In genomic region chr16:65392831-65393565, GRCh38 we compare ENCODE assay signal across 21 cellular contexts.
DNase-seq lines count a peak whose midpoint lies in the region; ATAC-seq and TF ChIP-seq lines count a peak whose summit lies in the region.
"Had no signal": no experiment of that assay in that cellular context is flagged by ENCODE, and none has a peak within 500 bp of the region (broad histone marks: within the 10 kb centered on the region; RNA-seq: fewer than 3 reads in every experiment).

No MANE protein-coding gene starts in this region.

- no peaks in the 10 kb centered on the region for H3K79me1 ChIP-seq in IMR-90 (ENCODE audit: low read depth in 1 of 2, low read length in 2 of 2)

- intact Hi-C loops in IMR-90 (cut with micrococcal nuclease) (no loop called here), upper lobe of right lung (cut with DNase I) (no loop called here), adrenal gland (cut with DNase I) (no loop called here)

- H4K91ac ChIP-seq in IMR-90 (ENCODE audit: insufficient read depth, low read depth, low read length) = no peak overlapping the region

- H3K27ac ChIP-seq in IMR-90 (ENCODE audit: insufficient read depth, low read length) = no peak overlapping the region
- 0 out of 2 replicates have a peak overlapping the region, but pooled peaks have one; percentile 33 for H3K27ac ChIP-seq in SJSA1
- no peak overlapping the region for H3K27ac ChIP-seq in foreskin keratinocyte
- H3K27ac ChIP-seq in upper lobe of right lung = no peak overlapping the region
- H3K27ac ChIP-seq in adrenal gland = no peak overlapping the region
- H3K27ac ChIP-seq: KMS-11, Peyer's patch had no signal

- H2BK5ac ChIP-seq in IMR-90 (ENCODE audit: low read depth, low read length, poor library complexity, severe bottlenecking) = no peak overlapping the region

- CTCF ChIA-PET in IMR-90 (lab: Yijun Ruan, JAX) = no interaction called here

- H3K56ac ChIP-seq in IMR-90 (ENCODE audit: extremely low read depth, insufficient read depth, low read length) = no peak overlapping the region

- no peak overlapping the region for H3K23ac ChIP-seq in IMR-90 (ENCODE audit: low read depth, low read length)

- H4K8ac ChIP-seq in IMR-90 (ENCODE audit: low read depth in 2 of 2, low read length in 2 of 2) = no peak overlapping the region

- in situ Hi-C loops in IMR-90 (cut with MboI; ENCODE audit: low sequenced_read_pairs) = no loop called here

- DNase-seq in IMR-90 = no peak
- DNase-seq in SJSA1 (ENCODE audit: low read depth in 1 of 2, low spot score in 2 of 2) = peak; percentile 62 to 71
- no peak for DNase-seq in foreskin keratinocyte
- DNase-seq in upper lobe of right lung = no peak
- DNase-seq in stimulated activated CD8-positive, alpha-beta memory T cell treated with anti-CD3 and anti-CD28 coated beads, Interleukin-4, amount 100 ng/mL, for 48 hours = no peak
- no peak for DNase-seq in adrenal gland
- DNase-seq: activated CD8-positive, alpha-beta memory T cell treated with anti-CD3 and anti-CD28 coated beads, Interleukin-2, amount 50 U/mL, for 4 hours; activated naive CD8-positive, alpha-beta T cell treated with anti-CD3 and anti-CD28 coated beads, Interleukin-2, amount 10 ng/mL, durations not matched to agents 7 days and 5 days; CD4-positive, alpha-beta memory T cell; GF-D8; NCI-H1048; NCI-H2029 treated with DMSO at 0.1 percent for 48 hours; NCI-H446; Peyer's patch; SK-N-SH; stimulated activated CD4-positive, alpha-beta T cell treated with anti-CD3 and anti-CD28 coated beads, Interleukin-1b, Interleukin-23, amount 100 ng/mL, for 48 hours had no signal

- H3K4me1 ChIP-seq in IMR-90 (ENCODE audit: control insufficient read depth, insufficient read depth, low read length) (peaks cover 6% of the 10 kb centered on the region), SJSA1 (replicated peaks) (peaks cover 22% of the 10 kb centered on the region), foreskin keratinocyte (no peaks in the 10 kb centered on the region), upper lobe of right lung (no peaks in the 10 kb centered on the region), adrenal gland (replicated peaks in 1 of 2) (no peaks in the 10 kb centered on the region)
- H3K4me1 ChIP-seq: Peyer's patch had no signal

- H3K9me3 ChIP-seq in IMR-90 (ENCODE audit: control insufficient read depth, insufficient read depth, low read length) (peaks cover 3% of the 10 kb centered on the region), SJSA1 (replicated peaks) (no peaks in the 10 kb centered on the region), upper lobe of right lung (no peaks in the 10 kb centered on the region), adrenal gland (replicated peaks in 1 of 3) (no peaks in the 10 kb centered on the region)
- H3K9me3 ChIP-seq: Peyer's patch, SK-N-SH had no signal

- BruUV-seq in IMR-90 (replicated peaks; lab: Mats Ljungman, UMichigan) = no TSS peak

- no peak overlapping the region for H2AK9ac ChIP-seq in IMR-90 (replicated peaks; ENCODE audit: low read depth, low read length, poor library complexity)

- H3K36me3 ChIP-seq in IMR-90 (ENCODE audit: control insufficient read depth, insufficient read depth, low read length) = no peaks in the 10 kb centered on the region
- no peaks in the 10 kb centered on the region for H3K36me3 ChIP-seq in SJSA1
- H3K36me3 ChIP-seq in upper lobe of right lung = no peaks in the 10 kb centered on the region
- H3K36me3 ChIP-seq in adrenal gland (replicated peaks in 1 of 2) = no peaks in the 10 kb centered on the region
- H3K36me3 ChIP-seq: Peyer's patch had no signal

- H3K4me2 ChIP-seq in IMR-90 (ENCODE audit: low read depth, low read length) = no peak overlapping the region
- H3K4me2 ChIP-seq: KMS-11, SK-N-SH had no signal

- no peak overlapping the region for H3K4ac ChIP-seq in IMR-90 (ENCODE audit: low read depth, low read length)

- no peak overlapping the region for H2BK15ac ChIP-seq in IMR-90 (ENCODE audit: low read depth, low read length)

- H3K9ac ChIP-seq in IMR-90 (ENCODE audit: low read depth, low read length) = no peak overlapping the region
- H3K9ac ChIP-seq: KMS-11, SK-N-SH had no signal

- POLR2A ChIA-PET in IMR-90 (lab: Charles Lee; ENCODE audit: unreplicated experiment) = no interaction called here

- no peak overlapping the region for H3K14ac ChIP-seq in IMR-90 (replicated peaks; ENCODE audit: low read depth, low read length)

- no peak overlapping the region for H2AK5ac ChIP-seq in IMR-90 (ENCODE audit: low read depth, low read length)

- H3K27me3 ChIP-seq in IMR-90 (ENCODE audit: control insufficient read depth, insufficient read depth, low read length) = no peaks in the 10 kb centered on the region
- H3K27me3 ChIP-seq in SJSA1 (replicated peaks) = no peaks in the 10 kb centered on the region
- H3K27me3 ChIP-seq in foreskin keratinocyte = no peaks in the 10 kb centered on the region
- no peaks in the 10 kb centered on the region for H3K27me3 ChIP-seq in upper lobe of right lung
- H3K27me3 ChIP-seq in adrenal gland = no peaks in the 10 kb centered on the region
- H3K27me3 ChIP-seq: Peyer's patch had no signal

- ATAC-seq in IMR-90 (ENCODE audit: low read depth) (0 out of 2 replicates have a peak, but pooled peaks have one; percentile 17), foreskin keratinocyte (peak; percentile 83), upper lobe of right lung (peak; percentile 52), HG03045 (IDR thresholded peaks at IDR 0.05; ENCODE audit: unreplicated experiment) (no peak)
- ATAC-seq: activated T-helper 17 cell treated with anti-CD3 and anti-CD28 coated beads, Interleukin-2, amount 50 U/mL, for 72 hours; HCT116; stimulated activated effector memory CD8-positive, alpha-beta T cell treated with anti-CD3 and anti-CD28 coated beads, Interleukin-12 subunit alpha, Interleukin-12 subunit beta, amount 100 ng/mL, for 72 hours had no signal

- H3K9me1 ChIP-seq in IMR-90 (ENCODE audit: insufficient read depth, low read length) = no peaks in the 10 kb centered on the region

- dilution Hi-C loops in IMR-90 (cut with HindIII; ENCODE audit: low sequenced_read_pairs, unreplicated experiment) = no loop called here

- TF ChIP-seq CTCF in IMR-90 (conservative IDR thresholded peaks at IDR 0.05; ENCODE audit: low read depth, low read length) (no peak), foreskin keratinocyte (conservative IDR thresholded peaks at IDR 0.05) (no peak), upper lobe of right lung (IDR thresholded peaks at IDR 0.05) (no peak), adrenal gland (IDR thresholded peaks at IDR 0.05) (no peak)

- H3K18ac ChIP-seq in IMR-90 (ENCODE audit: low read depth, low read length) = peak overlapping the region; percentile 13; the same call in 1 of the 2 replicates

- no peak overlapping the region for H2BK120ac ChIP-seq in IMR-90 (ENCODE audit: low read depth, low read length)

- H4K20me1 ChIP-seq in IMR-90 (ENCODE audit: insufficient read depth, low read length) = no peaks in the 10 kb centered on the region

- WGBS in IMR-90 (ENCODE audit: extremely low coverage in 2 of 2, insufficient read length in 1 of 2), 2 experiments = 37% methylated on average over 3 of the region's 13 CpGs; no CpG with 5 or more reads in 1 of the 2 experiments
- 81 to 87% (median 86%) methylated on average over 12 to 13 of the region's 13 CpGs for WGBS in adrenal gland, 4 donors

- TF ChIP-seq POLR2A in IMR-90 (IDR thresholded peaks at IDR 0.05; ENCODE audit: low read depth, low read length) (no peak), adrenal gland (IDR thresholded peaks at IDR 0.05) (no peak)

- no peak overlapping the region for H4K5ac ChIP-seq in IMR-90 (ENCODE audit: low read depth, low read length)

- no peak overlapping the region for H2BK20ac ChIP-seq in IMR-90 (ENCODE audit: low read depth, low read length)

- no peak for TF ChIP-seq RAD21 in IMR-90 (IDR thresholded peaks at IDR 0.05; ENCODE audit: low read length)

- H2AFZ ChIP-seq in IMR-90 (replicated peaks; ENCODE audit: low read length, poor library complexity) = no peak overlapping the region

- H3K4me3 ChIP-seq in IMR-90 (ENCODE audit: insufficient read depth, low read depth, low read length) = no peak overlapping the region
- H3K4me3 ChIP-seq in SJSA1 = no peak overlapping the region
- H3K4me3 ChIP-seq in upper lobe of right lung = no peak overlapping the region
- H3K4me3 ChIP-seq in adrenal gland = no peak overlapping the region
- H3K4me3 ChIP-seq: Peyer's patch had no signal

TF ChIP-seq in IMR-90, 13 proteins besides CTCF, POLR2A, EP300 and RAD21:
- no peak for TF ChIP-seq RFX5 (IDR thresholded peaks at IDR 0.05; ENCODE audit: low read depth, low read length)
- TF ChIP-seq CEBPB (IDR thresholded peaks at IDR 0.05; ENCODE audit: low read depth, low read length) = 0 out of 2 replicates have a peak, but pooled peaks have one; percentile 7
- no peak for TF ChIP-seq MAZ (IDR thresholded peaks at IDR 0.05; ENCODE audit: borderline replicate concordance, low read depth, low read length)

Comparison
In these comparisons a context has a peak if more than half of its experiments do, and no peak if none do; other contexts are left out.
1. DNase-seq: peak in SJSA1 (2 of 2); none in IMR-90 (single experiment), foreskin keratinocyte (0 of 2), upper lobe of right lung (single experiment), stimulated activated CD8-positive, alpha-beta memory T cell treated with anti-CD3 and anti-CD28 coated beads, Interleukin-4, amount 100 ng/mL, for 48 hours (single experiment) and adrenal gland (0 of 7).